ENCODE assay signal across 8 cellular contexts in genomic region chr17:57810740-57811632, GRCh38. TPM values are rescaled to one million over a fixed set of nuclear protein-coding genes. Genes with fewer than 3 reads are reported as not detected.
DNase-seq lines count a peak whose midpoint lies in the region; ATAC-seq and TF ChIP-seq lines count a peak whose summit lies in the region.

No MANE protein-coding gene starts in this region.

- WGBS in right lobe of liver (ENCODE audit: insufficient coverage, low coverage, low lambda C conversion rate, missing lambda C conversion rate), result 17% methylated on average over 23 of the region's 31 CpGs

- no peak overlapping the region for H3K4me3 ChIP-seq in right lobe of liver

- H3K27me3 ChIP-seq in right lobe of liver, result no peaks in the 10 kb centered on the region

- H3K9me3 ChIP-seq in right lobe of liver, result no peaks in the 10 kb centered on the region

- no peaks in the 10 kb centered on the region for H3K36me3 ChIP-seq in right lobe of liver

- ATAC-seq in right lobe of liver, result peak; percentile 38 to 51 (median 42)
- no peak for ATAC-seq in GM21786 (IDR thresholded peaks at IDR 0.05; ENCODE audit: unreplicated experiment)

- no peak overlapping the region for H3K27ac Mint-ChIP-seq in activated T-helper 2 cell treated with anti-CD3 and anti-CD28 coated beads, Interferon-gamma antibody, Interleukin-2, Interleukin-4, amounts not matched to agents 10 μg/mL and 5 μg/mL and 100 μg/mL, durations not matched to agents 14 hours and 24 hours and 36 hours

- H3K4me3 Mint-ChIP-seq in activated T-helper 2 cell treated with anti-CD3 and anti-CD28 coated beads, Interferon-gamma antibody, Interleukin-2, Interleukin-4, amounts not matched to agents 10 μg/mL and 5 μg/mL and 100 μg/mL, durations not matched to agents 14 hours and 24 hours and 36 hours (ENCODE audit: low read depth), result no peak overlapping the region

- H3K4me1 ChIP-seq in right lobe of liver, result no peaks in the 10 kb centered on the region

- H3K27ac ChIP-seq in right lobe of liver, result peak overlapping the region in 1 of 3 donors; percentile 32

- TF ChIP-seq CTCF in right lobe of liver (IDR thresholded peaks at IDR 0.05), result no peak

- intact Hi-C loops in right lobe of liver (cut with DNase I), result no loop called here
- intact Hi-C loops in activated T-helper 2 cell treated with anti-CD3 and anti-CD28 coated beads, Interferon-gamma antibody, Interleukin-2, Interleukin-4, amounts not matched to agents 10 μg/mL and 5 μg/mL and 100 μg/mL, durations not matched to agents 14 hours and 24 hours and 36 hours (cut with micrococcal nuclease), result no loop called here

- H3K9me3 Mint-ChIP-seq in activated T-helper 2 cell treated with anti-CD3 and anti-CD28 coated beads, Interferon-gamma antibody, Interleukin-2, Interleukin-4, amounts not matched to agents 10 μg/mL and 5 μg/mL and 100 μg/mL, durations not matched to agents 14 hours and 24 hours and 36 hours, result no peaks in the 10 kb centered on the region

- peaks cover 4% of the 10 kb centered on the region for H3K4me1 Mint-ChIP-seq in activated T-helper 2 cell treated with anti-CD3 and anti-CD28 coated beads, Interferon-gamma antibody, Interleukin-2, Interleukin-4, amounts not matched to agents 10 μg/mL and 5 μg/mL and 100 μg/mL, durations not matched to agents 14 hours and 24 hours and 36 hours (ENCODE audit: low read depth)

- H3K27me3 Mint-ChIP-seq in activated T-helper 2 cell treated with anti-CD3 and anti-CD28 coated beads, Interferon-gamma antibody, Interleukin-2, Interleukin-4, amounts not matched to agents 10 μg/mL and 5 μg/mL and 100 μg/mL, durations not matched to agents 14 hours and 24 hours and 36 hours (ENCODE audit: low read depth), result peaks cover 56% of the 10 kb centered on the region

- DNase-seq in DMS79 (lab: John Stamatoyannopoulos, UW) (peak; percentile 82), NCI-H2081 treated with DMSO at 0.1 percent for 48 hours (lab: John Stamatoyannopoulos, UW) (peak; percentile 98), brain pericyte (ENCODE audit: low read depth, low spot score) (peak; percentile 79), right lobe of liver (peak in 1 of 3 donors; percentile 55), ureter (ENCODE audit: low spot score) (peak; percentile 55), cortex of kidney (lab: John Stamatoyannopoulos, UW) (no peak)
- no peak for DNase-seq in activated T-helper 2 cell treated with anti-CD3 and anti-CD28 coated beads, Interferon-gamma antibody, Interleukin-2, Interleukin-4, amounts not matched to agents 10 μg/mL and 5 μg/mL and 100 μg/mL, durations not matched to agents 14 hours and 24 hours and 36 hours (ENCODE audit: low spot score)

- no peaks in the 10 kb centered on the region for H3K36me3 Mint-ChIP-seq in activated T-helper 2 cell treated with anti-CD3 and anti-CD28 coated beads, Interferon-gamma antibody, Interleukin-2, Interleukin-4, amounts not matched to agents 10 μg/mL and 5 μg/mL and 100 μg/mL, durations not matched to agents 14 hours and 24 hours and 36 hours (ENCODE audit: low read depth)

- no peak for TF ChIP-seq POLR2A in right lobe of liver (IDR thresholded peaks at IDR 0.05)

RNA-seq across cellular contexts. Expression of gene MRPS23, which starts 38.9 kb away (rescaled TPM):
- total RNA-seq in right lobe of liver, result 10 to 100 TPM; 13.0 to 23.0 (median 15.2) TPM
- total RNA-seq in ureter, result 37.5 TPM
- total RNA-seq in activated T-helper 2 cell treated with anti-CD3 and anti-CD28 coated beads, Interferon-gamma antibody, Interleukin-2, Interleukin-4, amounts not matched to agents 10 μg/mL and 5 μg/mL and 100 μg/mL, durations not matched to agents 14 hours and 24 hours and 36 hours, result 69.5 and 71.6 TPM in 2 replicates

Comparison
In these comparisons a context has a peak if more than half of its experiments do, and no peak if none do; other contexts are left out.
1. DNase-seq: peak in DMS79 (single experiment), NCI-H2081 treated with DMSO at 0.1 percent for 48 hours (single experiment), brain pericyte (single experiment) and ureter (single experiment); none in cortex of kidney (single experiment) and activated T-helper 2 cell treated with anti-CD3 and anti-CD28 coated beads, Interferon-gamma antibody, Interleukin-2, Interleukin-4, amounts not matched to agents 10 μg/mL and 5 μg/mL and 100 μg/mL, durations not matched to agents 14 hours and 24 hours and 36 hours (single experiment).